In the genomic region with DNA sequence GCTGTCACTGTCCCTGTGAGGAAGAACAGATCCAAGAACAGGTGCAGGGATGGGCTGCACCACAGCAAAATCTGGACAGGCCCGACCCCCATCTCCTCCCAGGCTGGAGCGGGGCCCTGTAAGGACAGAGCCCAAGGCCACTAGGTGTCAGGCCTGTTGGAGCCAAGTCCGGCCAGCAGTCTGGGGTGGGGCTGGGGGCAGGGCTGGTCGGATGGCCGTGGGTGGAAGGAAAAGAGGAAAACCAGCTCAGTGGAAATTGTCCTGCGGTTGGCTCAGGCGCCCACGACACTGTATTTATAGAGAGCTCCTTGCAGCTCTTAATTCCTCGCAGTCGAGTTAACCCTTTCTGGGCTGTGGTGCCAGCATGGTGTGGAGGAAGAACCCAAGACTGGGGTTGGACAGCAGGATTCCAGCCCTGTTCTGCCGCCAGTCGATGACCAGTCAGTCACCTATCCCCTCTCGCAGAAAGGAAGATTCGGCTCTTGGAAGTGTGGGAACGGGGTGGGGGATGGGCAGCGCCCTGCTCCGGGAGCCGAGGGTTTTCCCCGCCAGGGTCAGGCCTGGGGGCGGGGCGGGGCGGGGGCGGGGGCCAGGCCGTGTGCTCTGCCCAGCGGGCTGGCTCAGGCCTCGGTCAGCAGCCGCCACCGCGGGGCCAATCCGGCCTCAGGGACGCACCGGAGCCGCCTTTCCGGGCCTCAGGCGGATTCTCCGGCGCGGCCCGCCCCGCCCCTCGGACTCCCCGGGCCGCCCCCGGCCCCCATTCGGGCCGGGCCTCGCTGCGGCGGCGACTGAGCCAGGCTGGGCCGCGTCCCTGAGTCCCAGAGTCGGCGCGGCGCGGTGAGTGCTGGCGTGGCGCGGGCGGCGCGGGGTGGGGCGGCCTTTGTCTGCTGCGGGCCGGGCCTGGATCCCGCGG, we compare ENCODE assay signal across 8 cellular contexts. TPM values are rescaled to one million over a fixed set of nuclear protein-coding genes. Genes with fewer than 3 reads are reported as not detected.
DNase-seq lines count a peak whose midpoint lies in the region; FAIRE-seq and TF ChIP-seq lines count a peak whose summit lies in the region.

TSS of gene CD276 (plus strand) at position 760 of the 913 bp plus-strand sequence. CDS start 15,257 bp downstream, outside the sequence.

- H3K4me3 ChIP-seq in SJSA1 (peak within 1 kb of the TSS; percentile 93), smooth muscle cell (peak within 1 kb of the TSS; percentile 86)

- H3K4me2 ChIP-seq in smooth muscle cell = peak within 1 kb of the TSS; percentile 90

- DNase-seq in C1 segment of cervical spinal cord (lab: John Stamatoyannopoulos, UW) (peak in 10 of 14 donors; percentile 24 to 74 (median 66)), H54 (ENCODE audit: insufficient read length, low spot score) (peak; percentile 61), SJSA1 (ENCODE audit: low read depth in 1 of 2, low spot score in 2 of 2) (peak; percentile 72 to 79), dermis blood vessel endothelial cell (peak; percentile 68), smooth muscle cell (lab: John Stamatoyannopoulos, UW; ENCODE audit: unreplicated experiment) (peak; percentile 87), DMS153 treated with DMSO at 0.1 percent for 48 hours (lab: John Stamatoyannopoulos, UW; ENCODE audit: unreplicated experiment) (no peak), OCI-M1 (lab: John Stamatoyannopoulos, UW) (no peak)

- H4K20me1 ChIP-seq in smooth muscle cell (ENCODE audit: low read depth) = peaks cover 34% of the 10 kb centered on the region

- peak; percentile 65 for TF ChIP-seq POLR2A in H54 (IDR thresholded peaks at IDR 0.05; ENCODE audit: low read depth, low read length)

- FAIRE-seq in H54 (lab: Jason Lieb, UNC) = no peak

- peak within 1 kb of the TSS; percentile 97 for H3K9ac ChIP-seq in smooth muscle cell (ENCODE audit: low read depth)

- H3K79me2 ChIP-seq in smooth muscle cell (ENCODE audit: low read depth) = peaks cover 45% of the 10 kb centered on the region

- H3K27me3 ChIP-seq in SJSA1 (replicated peaks) (no peaks in the 10 kb centered on the region), layer of hippocampus (ENCODE audit: control insufficient read depth, insufficient read depth, low read length) (no peaks in the 10 kb centered on the region), smooth muscle cell (ENCODE audit: low read depth) (no peaks in the 10 kb centered on the region)

- TF ChIP-seq CTCF in smooth muscle cell (IDR thresholded peaks at IDR 0.05; ENCODE audit: borderline replicate concordance, insufficient read depth, poor library complexity, severe bottlenecking) = peak; percentile 18

- peaks cover 27% of the 10 kb centered on the region for H3F3A ChIP-seq in smooth muscle cell (ENCODE audit: low read depth)

- no peak within 1 kb of the TSS for H2AFZ ChIP-seq in smooth muscle cell (ENCODE audit: low read depth)

- peak within 1 kb of the TSS; percentile 65 for H3K27ac ChIP-seq in SJSA1
- H3K27ac ChIP-seq in layer of hippocampus (ENCODE audit: low read depth, low read length) = peak within 1 kb of the TSS; percentile 73
- H3K27ac ChIP-seq in smooth muscle cell (ENCODE audit: low read depth) = peak within 1 kb of the TSS; percentile 93

- H3K9me3 ChIP-seq in SJSA1 (replicated peaks) = no peaks in the 10 kb centered on the region
- no peaks in the 10 kb centered on the region for H3K9me3 ChIP-seq in smooth muscle cell (replicated peaks; ENCODE audit: low read depth)

- under 1% methylated on average over 37 of the region's 68 CpGs for WGBS in smooth muscle cell (ENCODE audit: low lambda C conversion rate)

- H3K4me1 ChIP-seq in SJSA1 (replicated peaks) (peaks cover 48% of the 10 kb centered on the region), smooth muscle cell (ENCODE audit: low read depth) (peaks cover 34% of the 10 kb centered on the region)

- H3K36me3 ChIP-seq in SJSA1 = peaks cover 10% of the 10 kb centered on the region
- H3K36me3 ChIP-seq in smooth muscle cell (ENCODE audit: low read depth) = no peaks in the 10 kb centered on the region

RNA-seq across cellular contexts. Expression of gene CD276, which starts in this region (rescaled TPM):
- total RNA-seq in SJSA1 (2014; rRNA removed; shearing (Covaris generic)) = 81.2 and 148 TPM in 2 replicates
- total RNA-seq in dermis blood vessel endothelial cell (43.6 and 106 TPM in 2 replicates), smooth muscle cell (139 and 144 TPM in 2 replicates)
- polyA plus RNA-seq in smooth muscle cell = 257 and 312 TPM in 2 replicates

Comparison
In these comparisons a context has a peak if more than half of its experiments do, and no peak if none do; other contexts are left out.
1. DNase-seq: peak in C1 segment of cervical spinal cord (10 of 14), H54 (single experiment), SJSA1 (2 of 2), dermis blood vessel endothelial cell (single experiment) and smooth muscle cell (single experiment); none in DMS153 treated with DMSO at 0.1 percent for 48 hours (single experiment) and OCI-M1 (single experiment).
2. Peak in every context shown above with its lines, with median percentiles within 50 percentile points of each other: H3K27ac ChIP-seq.